In genomic region chr3:11820540-11821041, GRCh38 we compare ENCODE assay signal across 8 cellular contexts. TPM values are rescaled to one million over a fixed set of nuclear protein-coding genes. Genes with fewer than 3 reads are reported as not detected.
A peak's percentile ranks its signal among the peaks of the same experiment; 100 is the strongest.
DNase-seq lines count a peak whose midpoint lies in the region; ATAC-seq and TF ChIP-seq lines count a peak whose summit lies in the region.

No MANE protein-coding gene starts in this region.

- DNase-seq in GM12865 (ENCODE audit: low read depth): peak; percentile 48
- peak; percentile 2 for DNase-seq in MG63
- peak; percentile 31 for DNase-seq in iPS-NIHi11 (ENCODE audit: low spot score)
- no peak for DNase-seq in HK-2 (ENCODE audit: unreplicated experiment)
- DNase-seq in cortex of kidney (lab: John Stamatoyannopoulos, UW): no peak
- DNase-seq in LoVo (ENCODE audit: low spot score): no peak
- DNase-seq in NCI-H2029 treated with DMSO at 0.1 percent for 48 hours (lab: John Stamatoyannopoulos, UW): no peak

- H3K36me3 ChIP-seq in MG63: peaks cover 3% of the 10 kb centered on the region; the same call in 1 of the 2 replicates

- no peak for TF ChIP-seq CTCF in GM12865 (IDR thresholded peaks at IDR 0.05; ENCODE audit: insufficient read depth, low read depth, low read length, missing control alignments)

- H3K9me3 ChIP-seq in MG63: no peaks in the 10 kb centered on the region

- no peaks in the 10 kb centered on the region for H3K27me3 ChIP-seq in MG63

- H3K4me3 ChIP-seq in GM12865 (ENCODE audit: low read depth, low read length) (no peak overlapping the region), MG63 (no peak overlapping the region)

- peak; percentile 59 for ATAC-seq in GM21526 (IDR thresholded peaks at IDR 0.05; ENCODE audit: low FRiP score, unreplicated experiment)

RNA-seq across cellular contexts. Expression of gene TAMM41, which starts 26.1 kb away (rescaled TPM):
- total RNA-seq in MG63 (2014; rRNA removed; shearing (Covaris generic); ENCODE audit: low replicate concordance): 0.59 and 1.1 TPM in 2 replicates

Comparison
In these comparisons a context has a peak if more than half of its experiments do, and no peak if none do; other contexts are left out.
1. DNase-seq: peak in GM12865 (single experiment), MG63 (single experiment) and iPS-NIHi11 (single experiment); none in HK-2 (single experiment), cortex of kidney (single experiment), LoVo (single experiment) and NCI-H2029 treated with DMSO at 0.1 percent for 48 hours (single experiment).